ENCODE assay signal across 12 cellular contexts in the genomic region with DNA sequence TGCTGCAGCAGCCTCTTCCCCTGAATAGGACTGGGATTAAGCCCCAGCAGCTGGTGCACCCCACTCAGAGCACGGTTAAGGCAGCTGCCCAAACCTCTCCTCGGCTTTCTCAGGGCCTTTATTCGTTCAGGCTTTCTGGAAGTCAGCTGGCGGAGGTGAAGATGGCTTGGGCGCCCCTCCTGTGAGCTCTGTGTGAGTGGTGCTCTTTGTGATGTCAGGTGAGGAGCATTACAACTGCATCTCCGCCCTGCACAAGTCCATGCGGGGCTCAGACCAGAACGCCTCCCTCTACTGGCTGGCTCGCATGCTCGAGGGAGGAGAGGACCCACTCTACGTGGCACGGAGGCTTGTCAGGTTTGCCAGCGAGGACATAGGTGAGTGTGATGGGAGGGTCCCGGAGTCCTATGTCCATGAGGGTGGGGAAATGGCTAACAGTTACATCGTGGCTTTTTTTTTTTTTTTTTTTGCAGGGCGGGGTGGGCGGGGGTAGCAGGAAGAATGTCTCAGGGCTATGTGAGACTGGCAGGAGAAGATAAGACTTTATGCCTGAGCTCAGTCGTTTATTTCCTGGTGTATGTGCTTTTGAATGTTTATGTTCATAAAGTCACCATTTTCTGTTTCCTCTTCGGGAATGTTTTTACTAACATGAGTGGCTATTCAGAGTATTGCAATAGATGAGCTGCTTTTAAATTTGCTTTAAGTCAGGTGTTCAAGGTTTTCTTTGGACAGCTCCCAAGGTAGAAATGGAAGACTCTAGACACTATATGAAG. TPM values are rescaled to one million over a fixed set of nuclear protein-coding genes. Genes with fewer than 3 reads are reported as not detected.
DNase-seq lines count a peak whose midpoint lies in the region; TF ChIP-seq lines count a peak whose summit lies in the region.
"Had no signal": no experiment of that assay in that cellular context is flagged by ENCODE, and none has a peak within 500 bp of the region (broad histone marks: within the 10 kb centered on the region; RNA-seq: fewer than 3 reads in every experiment).

No MANE protein-coding gene starts in this region.

- H2AFZ ChIP-seq in neural progenitor cell (replicated peaks), result no peak overlapping the region

- TF ChIP-seq CTCF in fibroblast of pulmonary artery (IDR thresholded peaks at IDR 0.05; ENCODE audit: low read length, missing control alignments), result peak; percentile 1
- peak; percentile 28 for TF ChIP-seq CTCF in neural progenitor cell (IDR thresholded peaks at IDR 0.05)
- no peak for TF ChIP-seq CTCF in Peyer's patch (IDR thresholded peaks at IDR 0.05)

- no peak for TF ChIP-seq POLR2A in Peyer's patch (IDR thresholded peaks at IDR 0.05)

- H3K27me3 ChIP-seq in SJCRH30, result no peaks in the 10 kb centered on the region
- H3K27me3 ChIP-seq in neural progenitor cell, result no peaks in the 10 kb centered on the region
- H3K27me3 ChIP-seq in Peyer's patch, result no peaks in the 10 kb centered on the region

- H3K27ac ChIP-seq in SJCRH30, result peak overlapping the region; percentile 89
- no peak overlapping the region for H3K27ac ChIP-seq in neural progenitor cell
- H3K27ac ChIP-seq in Peyer's patch, result no peak overlapping the region

- H3K4me3 Mint-ChIP-seq in neural progenitor cell, result no peak overlapping the region
- H3K4me3 Mint-ChIP-seq: activated B cell treated with CpG ODN at 0.5 μM for 24 hours, naive B cell had no signal

- H3K4me1 ChIP-seq in SJCRH30 (peaks cover 17% of the 10 kb centered on the region), neural progenitor cell (peaks cover 6% of the 10 kb centered on the region), Peyer's patch (peaks cover 0 to 8% (median 0%) of the 10 kb centered on the region in 4 donors)

- H3K79me2 ChIP-seq in neural progenitor cell (ENCODE audit: low read depth), result peaks cover 14% of the 10 kb centered on the region

- H3F3A ChIP-seq in neural progenitor cell (ENCODE audit: low read depth), result no peaks in the 10 kb centered on the region

- no peak overlapping the region for H3K27ac Mint-ChIP-seq in neural progenitor cell
- H3K27ac Mint-ChIP-seq: activated B cell treated with CpG ODN at 0.5 μM for 24 hours had no signal

- no peak overlapping the region for H3K9ac ChIP-seq in neural progenitor cell

- peaks cover 20% of the 10 kb centered on the region for H3K4me1 Mint-ChIP-seq in neural progenitor cell

- peaks cover 27% of the 10 kb centered on the region for H4K20me1 ChIP-seq in neural progenitor cell (ENCODE audit: low read depth)

- H3K4me2 ChIP-seq in neural progenitor cell, result no peak overlapping the region

- H3K4me3 ChIP-seq in SJCRH30 (peak overlapping the region; percentile 49), fibroblast of pulmonary artery (replicated peaks; ENCODE audit: low read depth, low read length) (no peak overlapping the region), neural progenitor cell (no peak overlapping the region), Peyer's patch (no peak overlapping the region)

- peaks cover 47% of the 10 kb centered on the region for H3K36me3 Mint-ChIP-seq in neural progenitor cell

- H3K36me3 ChIP-seq in SJCRH30, result peaks cover 17% of the 10 kb centered on the region; the same call in 1 of the 2 replicates
- H3K36me3 ChIP-seq in neural progenitor cell, result no peaks in the 10 kb centered on the region
- peaks cover 0 to 58% (median 0%) of the 10 kb centered on the region in 3 donors for H3K36me3 ChIP-seq in Peyer's patch

- H3K9me3 ChIP-seq in SJCRH30 (replicated peaks) (no peaks in the 10 kb centered on the region), neural progenitor cell (ENCODE audit: low read depth) (no peaks in the 10 kb centered on the region), Peyer's patch (no peaks in the 10 kb centered on the region)

- no peaks in the 10 kb centered on the region for H3K9me3 Mint-ChIP-seq in neural progenitor cell
- H3K9me3 Mint-ChIP-seq: activated B cell treated with CpG ODN at 0.5 μM for 24 hours, naive B cell had no signal

- DNase-seq in GDM1 (lab: John Stamatoyannopoulos, UW), result peak; percentile 54
- DNase-seq in SJCRH30, result peak in 1 of 2 experiments; percentile 91
- no peak for DNase-seq in fibroblast of pulmonary artery (ENCODE audit: low read depth)
- peak; percentile 30 for DNase-seq in neural progenitor cell (ENCODE audit: low spot score)
- DNase-seq in Peyer's patch, result no peak
- DNase-seq in pons (ENCODE audit: low spot score), result no peak
- DNase-seq in GM19238 (ENCODE audit: insufficient read length, low spot score), result no peak
- no peak for DNase-seq in COLO668 (lab: John Stamatoyannopoulos, UW; ENCODE audit: unreplicated experiment)
- DNase-seq: activated B cell treated with CpG ODN at 0.5 μM for 24 hours; central memory CD4-positive, alpha-beta T cell; naive B cell; stimulated activated CD4-positive, alpha-beta T cell treated with anti-CD3 and anti-CD28 coated beads, Interleukin-1b, Interleukin-23, amount 100 ng/mL, for 48 hours had no signal

- peaks cover 5% of the 10 kb centered on the region for H3K27me3 Mint-ChIP-seq in neural progenitor cell (ENCODE audit: insufficient read depth, low read depth)
- H3K27me3 Mint-ChIP-seq: activated B cell treated with CpG ODN at 0.5 μM for 24 hours, naive B cell had no signal

RNA-seq across cellular contexts. Expression of gene WRNIP1, which starts 18.2 kb away (rescaled TPM):
- total RNA-seq in SJCRH30 (2014; rRNA removed; shearing (Covaris generic)), result 68.3 and 74.8 TPM in 2 replicates
- 25.3 and 34.5 TPM in 2 replicates for total RNA-seq in neural progenitor cell (ENCODE audit: low replicate concordance)
- 10 to 100 TPM; 34.7 to 48.2 (median 39.6) TPM for total RNA-seq in Peyer's patch

RNA-seq across cellular contexts. Expression of gene MYLK4, which starts 32.7 kb away (rescaled TPM):
- 2.3 and 3.0 TPM in 2 replicates for total RNA-seq in SJCRH30 (2014; rRNA removed; shearing (Covaris generic))
- 0.25 TPM in 1 of 2 replicates, not detected in the other for total RNA-seq in neural progenitor cell (ENCODE audit: low replicate concordance)
- 1 to 10 TPM in 1 of 4 donors, under 1 TPM in 3; 0.35 to 2.4 (median 0.81) TPM for total RNA-seq in Peyer's patch

RNA-seq across cellular contexts. Expression of gene SERPINB1, which starts 58.3 kb away (rescaled TPM):
- total RNA-seq in SJCRH30 (2014; rRNA removed; shearing (Covaris generic)), result 2.3 TPM in 2 replicates
- 9.4 and 14.5 TPM in 2 replicates for total RNA-seq in neural progenitor cell (ENCODE audit: low replicate concordance)
- total RNA-seq in Peyer's patch, result 100 to 1,000 TPM in 1 of 4 donors, 10 to 100 TPM in 3; 58.6 to 122 (median 86.4) TPM

Comparison
In these comparisons a context has a peak if more than half of its experiments do, and no peak if none do; other contexts are left out.
1. DNase-seq: peak in GDM1 (single experiment) and neural progenitor cell (single experiment); none in fibroblast of pulmonary artery (single experiment), Peyer's patch (0 of 3), pons (single experiment), GM19238 (single experiment) and COLO668 (single experiment).
2. CTCF ChIP-seq: peak in fibroblast of pulmonary artery (single experiment) and neural progenitor cell (single experiment); none in Peyer's patch (0 of 6).